Comparison of ENCODE assay signal across 9 cellular contexts in the genomic region with DNA sequence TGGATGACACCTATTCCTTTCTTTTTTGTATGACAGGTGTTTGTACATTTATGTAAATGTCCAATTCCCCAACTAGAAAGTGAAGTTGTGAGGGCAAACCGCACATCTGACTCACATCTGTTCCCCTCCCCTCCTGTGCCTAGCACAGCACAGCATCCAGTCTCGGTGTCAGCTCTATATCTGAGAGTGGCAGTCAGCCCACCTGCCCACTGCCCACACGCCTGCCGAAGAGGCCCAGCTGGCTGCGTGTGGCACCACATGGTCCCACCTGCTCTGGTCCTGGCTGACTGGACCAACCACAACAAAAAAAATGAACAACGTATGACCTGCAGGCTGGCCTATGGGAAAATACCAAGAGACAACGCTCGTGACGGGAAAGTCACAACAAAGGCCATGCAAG.
DNase-seq lines count a peak whose midpoint lies in the region; ATAC-seq, FAIRE-seq and TF ChIP-seq lines count a peak whose summit lies in the region.
"Had no signal": no experiment of that assay in that cellular context is flagged by ENCODE, and none has a peak within 500 bp of the region (broad histone marks: within the 10 kb centered on the region; RNA-seq: fewer than 3 reads in every experiment).

No MANE protein-coding gene starts in this region.

- TF ChIP-seq CTCF in ascending aorta (IDR thresholded peaks at IDR 0.05): no peak

- H3K27ac Mint-ChIP-seq in activated T-cell treated with anti-CD3 and anti-CD28 coated beads, Interleukin-2, amount 50 U/mL, for 72 hours: peak overlapping the region; percentile 36
- H3K27ac Mint-ChIP-seq in activated T-cell treated with anti-CD3 and anti-CD28 coated beads, Interleukin-2, amount 50 U/mL, for 24 hours: no peak overlapping the region
- peak overlapping the region; percentile 59 for H3K27ac Mint-ChIP-seq in stimulated activated naive B cell treated with anti-CD40 and anti-IgM and Interleukin-4, amounts not matched to agents 10 μg/mL and 1 μg/mL and 100 μg/mL, for 72 hours

- H3K4me3 ChIP-seq in Karpas-422 (ENCODE audit: low read length): no peak overlapping the region
- H3K4me3 ChIP-seq in ascending aorta: no peak overlapping the region

- intact Hi-C loops in ascending aorta (cut with DNase I): no loop called here

- peak overlapping the region; percentile 25 to 48 for H3K4me3 Mint-ChIP-seq in activated T-cell treated with anti-CD3 and anti-CD28 coated beads, Interleukin-2, amount 50 U/mL, for 72 hours
- no peak overlapping the region for H3K4me3 Mint-ChIP-seq in activated T-cell treated with anti-CD3 and anti-CD28 coated beads, Interleukin-2, amount 50 U/mL, for 24 hours
- peak overlapping the region in 1 of 2 donors; percentile 22 for H3K4me3 Mint-ChIP-seq in stimulated activated naive B cell treated with anti-CD40 and anti-IgM and Interleukin-4, amounts not matched to agents 10 μg/mL and 1 μg/mL and 100 μg/mL, for 72 hours

- no peak overlapping the region for H2AFZ ChIP-seq in Karpas-422 (ENCODE audit: low read length)

- no peaks in the 10 kb centered on the region for H3K79me2 ChIP-seq in Karpas-422 (ENCODE audit: low read length)

- no peaks in the 10 kb centered on the region for H3K9me2 ChIP-seq in Karpas-422 (replicated peaks; ENCODE audit: insufficient read depth, low read length)

- H3K36me3 ChIP-seq in Karpas-422 (ENCODE audit: insufficient read depth, low read length) (no peaks in the 10 kb centered on the region), ascending aorta (no peaks in the 10 kb centered on the region)

- H3K27ac ChIP-seq in Karpas-422 (ENCODE audit: low read length) (no peak overlapping the region), ascending aorta (peak overlapping the region in 1 of 2 donors; percentile 87)

- peaks cover 69% of the 10 kb centered on the region for H4K20me1 ChIP-seq in Karpas-422 (ENCODE audit: insufficient read depth, low read depth, low read length)

- no peaks in the 10 kb centered on the region for H3K9me3 ChIP-seq in Karpas-422 (ENCODE audit: low read length)
- H3K9me3 ChIP-seq in ascending aorta: no peaks in the 10 kb centered on the region

- H3K27me3 Mint-ChIP-seq in activated T-cell treated with anti-CD3 and anti-CD28 coated beads, Interleukin-2, amount 50 U/mL, for 72 hours (ENCODE audit: low read depth): no peaks in the 10 kb centered on the region
- no peaks in the 10 kb centered on the region for H3K27me3 Mint-ChIP-seq in activated T-cell treated with anti-CD3 and anti-CD28 coated beads, Interleukin-2, amount 50 U/mL, for 24 hours
- no peaks in the 10 kb centered on the region for H3K27me3 Mint-ChIP-seq in stimulated activated naive B cell treated with anti-CD40 and anti-IgM and Interleukin-4, amounts not matched to agents 10 μg/mL and 1 μg/mL and 100 μg/mL, for 72 hours

- H3K4me2 ChIP-seq in Karpas-422 (ENCODE audit: low read depth, low read length, poor library complexity, severe bottlenecking): no peak overlapping the region

- ATAC-seq in activated T-cell treated with anti-CD3 and anti-CD28 coated beads, Interleukin-2, amount 50 U/mL, for 72 hours (replicated peaks in 1 of 2): peak; percentile 88 to 90
- ATAC-seq in HG02623 (IDR thresholded peaks at IDR 0.05; ENCODE audit: unreplicated experiment): peak; percentile 83
- peak; percentile 88 to 90 for ATAC-seq in stimulated activated naive B cell treated with anti-CD40 and anti-IgM and Interleukin-4, amounts not matched to agents 10 μg/mL and 1 μg/mL and 100 μg/mL, for 72 hours (replicated peaks)

- H3K36me3 Mint-ChIP-seq in activated T-cell treated with anti-CD3 and anti-CD28 coated beads, Interleukin-2, amount 50 U/mL, for 72 hours (ENCODE audit: insufficient read depth in 2 of 2): peaks cover 0 to 3% of the 10 kb centered on the region in 2 donors
- peaks cover 3% of the 10 kb centered on the region for H3K36me3 Mint-ChIP-seq in activated T-cell treated with anti-CD3 and anti-CD28 coated beads, Interleukin-2, amount 50 U/mL, for 24 hours (ENCODE audit: low read depth)
- H3K36me3 Mint-ChIP-seq in stimulated activated naive B cell treated with anti-CD40 and anti-IgM and Interleukin-4, amounts not matched to agents 10 μg/mL and 1 μg/mL and 100 μg/mL, for 72 hours: peaks cover 4 to 29% of the 10 kb centered on the region in 2 donors

- FAIRE-seq in RCC 7860 (lab: Jason Lieb, UNC): no peak

- peaks cover 0 to 2% of the 10 kb centered on the region in 2 donors for H3K9me3 Mint-ChIP-seq in activated T-cell treated with anti-CD3 and anti-CD28 coated beads, Interleukin-2, amount 50 U/mL, for 72 hours
- no peaks in the 10 kb centered on the region for H3K9me3 Mint-ChIP-seq in activated T-cell treated with anti-CD3 and anti-CD28 coated beads, Interleukin-2, amount 50 U/mL, for 24 hours
- H3K9me3 Mint-ChIP-seq in stimulated activated naive B cell treated with anti-CD40 and anti-IgM and Interleukin-4, amounts not matched to agents 10 μg/mL and 1 μg/mL and 100 μg/mL, for 72 hours: peaks cover 0 to 4% of the 10 kb centered on the region in 2 donors

- H3K27me3 ChIP-seq in Karpas-422 (ENCODE audit: low read length): no peaks in the 10 kb centered on the region
- H3K27me3 ChIP-seq in ascending aorta: no peaks in the 10 kb centered on the region

- no peaks in the 10 kb centered on the region for H3K4me1 ChIP-seq in Karpas-422 (ENCODE audit: low read length)
- peaks cover 10 to 30% of the 10 kb centered on the region in 2 donors for H3K4me1 ChIP-seq in ascending aorta

- peaks cover 14% of the 10 kb centered on the region for H3K4me1 Mint-ChIP-seq in activated T-cell treated with anti-CD3 and anti-CD28 coated beads, Interleukin-2, amount 50 U/mL, for 72 hours (ENCODE audit: low read depth)
- peaks cover 33% of the 10 kb centered on the region for H3K4me1 Mint-ChIP-seq in activated T-cell treated with anti-CD3 and anti-CD28 coated beads, Interleukin-2, amount 50 U/mL, for 24 hours (ENCODE audit: low read depth)
- H3K4me1 Mint-ChIP-seq in stimulated activated naive B cell treated with anti-CD40 and anti-IgM and Interleukin-4, amounts not matched to agents 10 μg/mL and 1 μg/mL and 100 μg/mL, for 72 hours: peaks cover 33 to 52% of the 10 kb centered on the region in 2 donors

- DNase-seq in activated T-cell treated with anti-CD3 and anti-CD28 coated beads, Interleukin-2, amount 50 U/mL, for 72 hours: peak; percentile 24 to 28
- DNase-seq in activated T-cell treated with anti-CD3 and anti-CD28 coated beads, Interleukin-2, amount 50 U/mL, for 24 hours: no peak
- DNase-seq in RPMI8226 (peak; percentile 73), Karpas-422 (no peak), RCC 7860 (ENCODE audit: low spot score) (no peak), ascending aorta (ENCODE audit: low spot score in 2 of 2) (no peak)
- DNase-seq in stimulated activated naive B cell treated with anti-CD40 and anti-IgM and Interleukin-4, amounts not matched to agents 10 μg/mL and 1 μg/mL and 100 μg/mL, for 72 hours: peak; percentile 69
- DNase-seq: C1 segment of cervical spinal cord had no signal

- no peak overlapping the region for H3K9ac ChIP-seq in Karpas-422 (ENCODE audit: low read length)

Comparison
In these comparisons a context has a peak if more than half of its experiments do, and no peak if none do; other contexts are left out.
1. DNase-seq: peak in activated T-cell treated with anti-CD3 and anti-CD28 coated beads, Interleukin-2, amount 50 U/mL, for 72 hours (2 of 2), RPMI8226 (single experiment) and stimulated activated naive B cell treated with anti-CD40 and anti-IgM and Interleukin-4, amounts not matched to agents 10 μg/mL and 1 μg/mL and 100 μg/mL, for 72 hours (single experiment); none in activated T-cell treated with anti-CD3 and anti-CD28 coated beads, Interleukin-2, amount 50 U/mL, for 24 hours (single experiment), Karpas-422 (single experiment), RCC 7860 (single experiment) and ascending aorta (0 of 2).
2. Peak in every context shown above with its lines, with median percentiles within 50 percentile points of each other: ATAC-seq.